ENCODE assay signal across 9 cellular contexts in genomic region chr3:190101320-190102117, GRCh38. TPM values are rescaled to one million over a fixed set of nuclear protein-coding genes. Genes with fewer than 3 reads are reported as not detected.
A peak's percentile ranks its signal among the peaks of the same experiment; 100 is the strongest.
DNase-seq lines count a peak whose midpoint lies in the region; ATAC-seq, FAIRE-seq and TF ChIP-seq lines count a peak whose summit lies in the region.
"Had no signal": no experiment of that assay in that cellular context is flagged by ENCODE, and none has a peak within 500 bp of the region (broad histone marks: within the 10 kb centered on the region; RNA-seq: fewer than 3 reads in every experiment).

No MANE protein-coding gene starts in this region.

- H3K9me3 ChIP-seq in K562 (replicated peaks; ENCODE audit: control insufficient read depth, insufficient read depth, low read depth, low read length) (0 out of 2 replicates have a peak, but pooled peaks cover 2% of the 10 kb centered on the region), muscle layer of duodenum (ENCODE audit: control insufficient read depth in 1 of 2, low read length in 2 of 2) (no peaks in the 10 kb centered on the region)

- no peak overlapping the region for H3K4me2 ChIP-seq in K562 (ENCODE audit: insufficient read depth, low read length)
- H3K4me2 ChIP-seq: PC-9 had no signal

- H3K4me1 Mint-ChIP-seq in natural killer cell = no peaks in the 10 kb centered on the region

- no peak overlapping the region for H3K9ac ChIP-seq in K562 (ENCODE audit: insufficient read depth in 1 of 2, low read depth in 2 of 2, low read length in 2 of 2)

- no peaks in the 10 kb centered on the region for H3K36me3 Mint-ChIP-seq in natural killer cell

- in situ Hi-C loops in K562 (cut with MboI) = no loop called here

- H2AFZ ChIP-seq in K562 (ENCODE audit: low read depth, low read length) = no peak overlapping the region
- H2AFZ ChIP-seq: PC-9 had no signal

- H3K4me3 ChIP-seq in K562 = no peak overlapping the region
- H3K4me3 ChIP-seq in muscle layer of duodenum (ENCODE audit: low read depth in 1 of 2, low read length in 2 of 2) = peak overlapping the region; percentile 31 to 55
- H3K4me3 ChIP-seq: PC-9 had no signal

- no peak for TF ChIP-seq EP300 in K562 (IDR thresholded peaks at IDR 0.05; ENCODE audit: low read length)

- WGBS in K562 (ENCODE audit: insufficient coverage, low coverage, missing lambda C conversion rate) = 0% methylated on average over 8 of the region's 8 CpGs

- H3K27me3 ChIP-seq in K562 (ENCODE audit: control insufficient read depth in 2 of 2, insufficient read depth in 2 of 2, low read length in 2 of 2) (no peaks in the 10 kb centered on the region), muscle layer of duodenum (ENCODE audit: low read depth, low read length) (no peaks in the 10 kb centered on the region)

- ATAC-seq in HG03342 (IDR thresholded peaks at IDR 0.05; ENCODE audit: unreplicated experiment) = peak; percentile 47
- no peak for ATAC-seq in K562
- ATAC-seq in natural killer cell = no peak
- ATAC-seq in GM19328 (IDR thresholded peaks at IDR 0.05; ENCODE audit: unreplicated experiment) = no peak

- FAIRE-seq in K562 (lab: Jason Lieb, UNC) = no peak

- H3K36me3 ChIP-seq in K562 (ENCODE audit: control insufficient read depth, insufficient read depth, low read length) (no peaks in the 10 kb centered on the region), muscle layer of duodenum (ENCODE audit: control insufficient read depth in 1 of 2, insufficient read depth in 2 of 2, low read length in 2 of 2) (no peaks in the 10 kb centered on the region)

- no peak for TF ChIP-seq POLR2A in K562 (conservative IDR thresholded peaks at IDR 0.05)

- intact Hi-C loops in K562 (cut with micrococcal nuclease) (no loop called here), natural killer cell (cut with micrococcal nuclease) (no loop called here)

- no peak overlapping the region for H3K27ac Mint-ChIP-seq in natural killer cell

- H4K20me1 ChIP-seq in K562 (replicated peaks; ENCODE audit: control insufficient read depth, insufficient read depth, low read length) = no peaks in the 10 kb centered on the region

- POLR2A ChIA-PET in K562 (lab: Yijun Ruan, JAX) = no interaction called here

- H3K4me3 Mint-ChIP-seq in natural killer cell = no peak overlapping the region

- H3K27ac ChIP-seq in K562 (ENCODE audit: extremely low read depth, low read depth, low read length) (no peak overlapping the region), muscle layer of duodenum (ENCODE audit: low read length) (peak overlapping the region; percentile 75)
- H3K27ac ChIP-seq: PC-9 had no signal

- H3K9me1 ChIP-seq in K562 (ENCODE audit: control insufficient read depth, insufficient read depth, low read length) = no peaks in the 10 kb centered on the region

- no TSS peak for BruUV-seq in K562 (replicated peaks; lab: Mats Ljungman, UMichigan)

- H3K9me3 Mint-ChIP-seq in natural killer cell = peaks cover 0 to 4% of the 10 kb centered on the region in 2 donors

- H3K4me1 ChIP-seq in K562 (replicated peaks in 1 of 2; ENCODE audit: control insufficient read depth in 2 of 2, insufficient read depth in 2 of 2, low read length in 2 of 2) (no peaks in the 10 kb centered on the region), muscle layer of duodenum (ENCODE audit: control insufficient read depth in 1 of 2, insufficient read depth in 2 of 2, low read length in 2 of 2) (peaks cover 0 to 21% of the 10 kb centered on the region in 2 donors)

- no peaks in the 10 kb centered on the region for H3K79me2 ChIP-seq in K562 (ENCODE audit: control insufficient read depth, insufficient read depth, low read length)

- H3K27me3 Mint-ChIP-seq in natural killer cell (ENCODE audit: low read depth in 2 of 2) = peaks cover 0 to 4% of the 10 kb centered on the region in 2 donors

- CTCF ChIA-PET in K562 (lab: Yijun Ruan, JAX; ENCODE audit: low intra/inter-chr PET ratio) = no interaction called here

- DNase-seq in Daoy (ENCODE audit: low read depth) (peak; percentile 37), K562 (ENCODE audit: extremely low read depth in 1 of 4, low spot score in 3 of 4) (no peak), NCI-H1105 (lab: John Stamatoyannopoulos, UW) (no peak), natural killer cell (no peak)
- DNase-seq in activated naive CD4-positive, alpha-beta T cell treated with anti-CD3 and anti-CD28 coated beads, Interleukin-2, amount 50 U/mL, for 16 hours = no peak

- no peak for TF ChIP-seq RAD21 in K562 (CRISPR knock-in tag; conservative IDR thresholded peaks at IDR 0.05 in 1 of 2, IDR thresholded peaks at IDR 0.05 in 1 of 2)

- TF ChIP-seq CTCF in K562 (IDR thresholded peaks at IDR 0.05 in 2 of 3, conservative IDR thresholded peaks at IDR 0.05 in 1 of 3; ENCODE audit: insufficient read depth in 2 of 3, low read depth in 1 of 3, low read length in 3 of 3) (no peak), natural killer cell (IDR thresholded peaks at IDR 0.05) (no peak)

TF ChIP-seq in K562, 482 proteins besides CTCF, POLR2A, EP300 and RAD21:
- TF ChIP-seq ZNF311 (CRISPR knock-in tag; IDR thresholded peaks at IDR 0.05) (0 out of 2 replicates have a peak, but pooled peaks have one; percentile 33), ZNF217 (CRISPR knock-in tag; IDR thresholded peaks at IDR 0.05) (no peak)

RNA-seq across cellular contexts. Expression of gene P3H2, which starts 19.2 kb away (rescaled TPM):
- total RNA-seq in Daoy (2014; rRNA removed; shearing (Covaris generic)) = 28.2 and 49.8 TPM in 2 replicates
- not detected in 2 replicates for total RNA-seq in K562 (2011; cell fraction: chromatin; rRNA removed; ENCODE audit: low replicate concordance)
- total RNA-seq in K562 (2011; cell fraction: nucleolus; rRNA removed) = not detected in 2 replicates
- total RNA-seq in K562 (2011; cell fraction: nucleoplasm; rRNA removed) = not detected in 2 replicates
- total RNA-seq in K562 (2014; rRNA removed) (not detected in 2 replicates), K562 (2014; rRNA removed; fragmentation: Illumina TruSeq; extraction: Trizol) (not detected in 2 replicates), K562 (2015; rRNA removed; fragmentation: Illumina TruSeq; extraction: Trizol) (not detected in 2 replicates), K562 (2021) (0.22 and 0.40 TPM in 2 replicates), natural killer cell (1 to 10 TPM in 1 of 3 donors, under 1 TPM in 2; 0.43 to 1.0 (median 0.64) TPM)
- polyA plus RNA-seq in K562 (2011; rRNA removed) (0.26 TPM in 1 of 2 replicates, not detected in the other), K562 (2014; fragmentation: Illumina TruSeq; extraction: Trizol) (not detected in 2 replicates), K562 (2014; fragmentation: Nextera tagmentation; extraction: Ambion mirVana) (not detected), K562 (2014; rRNA removed) (0.04 TPM in 1 of 2 replicates, not detected in the other)
- not detected in 2 replicates for polyA plus RNA-seq in K562 (2011; cell fraction: cytosol; rRNA removed)
- polyA plus RNA-seq in K562 (2011; cell fraction: nucleus; rRNA removed) = not detected in 2 replicates
- polyA plus RNA-seq in K562 (2012) = not detected in 2 replicates
- polyA minus RNA-seq in K562 (2011; rRNA and poly(A)+ RNA removed) = not detected in 2 replicates
- not detected in 2 replicates for polyA minus RNA-seq in K562 (2011; cell fraction: cytosol; rRNA and poly(A)+ RNA removed)
- polyA minus RNA-seq in K562 (2011; cell fraction: nucleus; rRNA and poly(A)+ RNA removed) = not detected in 2 replicates

Comparison
In these comparisons a context has a peak if more than half of its experiments do, and no peak if none do; other contexts are left out.
1. RNA of gene P3H2, which starts 19.2 kb away (total RNA-seq): 28.2 to 49.8 TPM in Daoy; 0.43 to 1.0 TPM in natural killer cell and 0.22 to 0.40 TPM in K562; every median in the first group is over 10 times any median in the second.